1 cellular context compared by ENCODE assay signal in the genomic region with DNA sequence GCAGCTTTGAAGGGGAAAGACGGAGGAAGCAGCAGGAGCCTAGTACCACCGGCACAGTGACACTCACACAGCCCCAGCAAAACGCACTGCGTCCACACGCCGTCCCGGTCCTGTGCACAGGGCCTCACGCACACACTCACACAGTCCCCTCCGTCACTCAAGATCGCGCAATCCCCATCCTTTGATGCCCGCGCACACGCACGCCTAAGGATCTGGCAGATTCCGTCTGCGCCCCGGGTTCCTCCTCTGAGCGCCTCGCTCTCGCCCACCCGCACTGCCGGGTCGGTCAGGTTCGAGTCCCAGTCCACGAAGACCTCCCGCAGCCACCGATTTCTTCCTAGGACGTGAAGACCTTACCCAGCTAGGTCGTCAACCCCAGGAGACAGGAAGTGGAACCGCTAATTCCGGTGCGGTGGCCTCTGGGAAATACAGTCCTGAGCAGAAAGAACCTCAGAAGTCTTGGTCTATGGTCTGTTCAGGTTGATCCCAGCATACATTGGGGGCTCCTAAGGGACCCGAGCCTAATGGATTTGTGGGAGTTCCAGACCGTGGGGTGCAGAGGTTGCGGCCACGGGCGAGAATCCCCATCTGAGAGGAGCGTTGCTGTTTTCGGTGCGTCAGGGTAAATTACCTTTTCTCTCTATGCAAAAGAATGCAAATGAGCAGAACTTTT.
TF ChIP-seq lines count a peak whose summit lies in the region.

Gene ZNF780B (minus strand): TSS at position 400 of the 673 bp plus-strand sequence. CDS start 5,899 bp downstream, outside the sequence.

TF ChIP-seq in HepG2, 621 proteins besides CTCF, POLR2A, EP300 and RAD21 (continued from another document and continues in another):
- TF ChIP-seq, protein P1, sequence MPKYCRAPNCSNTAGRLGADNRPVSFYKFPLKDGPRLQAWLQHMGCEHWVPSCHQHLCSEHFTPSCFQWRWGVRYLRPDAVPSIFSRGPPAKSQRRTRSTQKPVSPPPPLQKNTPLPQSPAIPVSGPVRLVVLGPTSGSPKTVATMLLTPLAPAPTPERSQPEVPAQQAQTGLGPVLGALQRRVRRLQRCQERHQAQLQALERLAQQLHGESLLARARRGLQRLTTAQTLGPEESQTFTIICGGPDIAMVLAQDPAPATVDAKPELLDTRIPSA (CRISPR knock-in tag; IDR thresholded peaks at IDR 0.05; ENCODE audit: borderline replicate concordance), result no peak
- no peak for TF ChIP-seq HDAC6 (IDR thresholded peaks at IDR 0.05; ENCODE audit: low read depth, low read length)
- no peak for TF ChIP-seq MAF1 (CRISPR knock-in tag; IDR thresholded peaks at IDR 0.05; ENCODE audit: borderline replicate concordance)
- no peak for TF ChIP-seq ZNF546 (CRISPR knock-in tag; conservative IDR thresholded peaks at IDR 0.05)
- no peak for TF ChIP-seq SETDB1 (CRISPR knock-in tag; IDR thresholded peaks at IDR 0.05; ENCODE audit: borderline replicate concordance)
- TF ChIP-seq ZBTB42 (CRISPR knock-in tag; IDR thresholded peaks at IDR 0.05), result no peak
- no peak for TF ChIP-seq THYN1 (CRISPR knock-in tag; IDR thresholded peaks at IDR 0.05; ENCODE audit: borderline replicate concordance, low read depth)
- TF ChIP-seq, protein P2, sequence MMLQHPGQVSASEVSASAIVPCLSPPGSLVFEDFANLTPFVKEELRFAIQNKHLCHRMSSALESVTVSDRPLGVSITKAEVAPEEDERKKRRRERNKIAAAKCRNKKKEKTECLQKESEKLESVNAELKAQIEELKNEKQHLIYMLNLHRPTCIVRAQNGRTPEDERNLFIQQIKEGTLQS (CRISPR knock-in tag; IDR thresholded peaks at IDR 0.05), result no peak
- TF ChIP-seq ZSCAN9 (CRISPR knock-in tag; IDR thresholded peaks at IDR 0.05; ENCODE audit: borderline replicate concordance), result peak; percentile 73; the same call in 1 of the 2 replicates
- TF ChIP-seq ZKSCAN5 (CRISPR knock-in tag; IDR thresholded peaks at IDR 0.05), result no peak; the same call in 1 of the 2 replicates
- no peak for TF ChIP-seq ZNF12 (CRISPR knock-in tag; IDR thresholded peaks at IDR 0.05)
- no peak for TF ChIP-seq SRSF4 (IDR thresholded peaks at IDR 0.05; ENCODE audit: low read depth, low read length, poor library complexity, severe bottlenecking)
- peak; percentile 96 for TF ChIP-seq ZNF883 (CRISPR knock-in tag; IDR thresholded peaks at IDR 0.05; ENCODE audit: not compliant biosample characterization)
- no peak for TF ChIP-seq REL (CRISPR knock-in tag; conservative IDR thresholded peaks at IDR 0.05)
- TF ChIP-seq PAF1 (CRISPR knock-in tag; IDR thresholded peaks at IDR 0.05), result no peak
- no peak for TF ChIP-seq ZNF652 (CRISPR knock-in tag; IDR thresholded peaks at IDR 0.05; ENCODE audit: borderline replicate concordance, low read depth)
- 0 out of 2 replicates have a peak, but pooled peaks have one; percentile 36 for TF ChIP-seq ZNF776 (CRISPR knock-in tag; IDR thresholded peaks at IDR 0.05)
- no peak; the same call in 1 of the 2 replicates for TF ChIP-seq ZNF335 (CRISPR knock-in tag; IDR thresholded peaks at IDR 0.05)
- 0 out of 2 replicates have a peak, but pooled peaks have one; percentile 18 for TF ChIP-seq ZNF724P (CRISPR knock-in tag; IDR thresholded peaks at IDR 0.05; ENCODE audit: borderline replicate concordance)
- no peak for TF ChIP-seq RAD51 (IDR thresholded peaks at IDR 0.05; ENCODE audit: borderline replicate concordance)
- no peak for TF ChIP-seq ZNF619 (CRISPR knock-in tag; IDR thresholded peaks at IDR 0.05)
- TF ChIP-seq, protein P3, sequence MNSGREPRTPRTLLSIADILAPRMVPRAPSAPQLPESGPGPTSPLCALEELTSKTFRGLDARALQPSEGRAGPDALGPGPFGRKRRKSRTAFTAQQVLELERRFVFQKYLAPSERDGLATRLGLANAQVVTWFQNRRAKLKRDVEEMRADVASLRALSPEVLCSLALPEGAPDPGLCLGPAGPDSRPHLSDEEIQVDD (CRISPR knock-in tag; IDR thresholded peaks at IDR 0.05; ENCODE audit: borderline replicate concordance), result peak; percentile 87; the same call in 1 of the 2 replicates
- peak; percentile 67; the same call in 1 of the 2 replicates for TF ChIP-seq ZNF788 (CRISPR knock-in tag; IDR thresholded peaks at IDR 0.05; ENCODE audit: borderline replicate concordance)
- TF ChIP-seq ESRRA (CRISPR knock-in tag; IDR thresholded peaks at IDR 0.05; ENCODE audit: low read depth), result 0 out of 2 replicates have a peak, but pooled peaks have one; percentile 48
- TF ChIP-seq MAFK (conservative IDR thresholded peaks at IDR 0.05 in 1 of 2, IDR thresholded peaks at IDR 0.05 in 1 of 2; ENCODE audit: low read length in 2 of 2), result no peak
- 0 out of 2 replicates have a peak, but pooled peaks have one; percentile 56 for TF ChIP-seq ZNF430 (CRISPR knock-in tag; IDR thresholded peaks at IDR 0.05)
- TF ChIP-seq CBX2 (IDR thresholded peaks at IDR 0.05; ENCODE audit: low read depth, low read length), result no peak
- TF ChIP-seq CBX2 (CRISPR knock-in tag; IDR thresholded peaks at IDR 0.05; ENCODE audit: low read depth), result no peak
- no peak for TF ChIP-seq HMG20B (CRISPR knock-in tag; conservative IDR thresholded peaks at IDR 0.05)
- peak; percentile 88; the same call in 1 of the 2 replicates for TF ChIP-seq HES4 (CRISPR knock-in tag; IDR thresholded peaks at IDR 0.05; ENCODE audit: borderline replicate concordance)
- TF ChIP-seq TARDBP (CRISPR knock-in tag; IDR thresholded peaks at IDR 0.05), result peak; percentile 45; the same call in 1 of the 2 replicates
- TF ChIP-seq ZNF407 (CRISPR knock-in tag; IDR thresholded peaks at IDR 0.05; ENCODE audit: not compliant biosample characterization), result peak; percentile 87
- no peak for TF ChIP-seq FOXJ3 (CRISPR knock-in tag; IDR thresholded peaks at IDR 0.05; ENCODE audit: borderline replicate concordance)
- no peak; the same call in 1 of the 2 replicates for TF ChIP-seq ZNF766 (CRISPR knock-in tag; IDR thresholded peaks at IDR 0.05; ENCODE audit: borderline replicate concordance)
- 0 out of 2 replicates have a peak, but pooled peaks have one; percentile 38 for TF ChIP-seq TFDP1 (CRISPR knock-in tag; IDR thresholded peaks at IDR 0.05; ENCODE audit: borderline replicate concordance)
- TF ChIP-seq, protein P4, sequence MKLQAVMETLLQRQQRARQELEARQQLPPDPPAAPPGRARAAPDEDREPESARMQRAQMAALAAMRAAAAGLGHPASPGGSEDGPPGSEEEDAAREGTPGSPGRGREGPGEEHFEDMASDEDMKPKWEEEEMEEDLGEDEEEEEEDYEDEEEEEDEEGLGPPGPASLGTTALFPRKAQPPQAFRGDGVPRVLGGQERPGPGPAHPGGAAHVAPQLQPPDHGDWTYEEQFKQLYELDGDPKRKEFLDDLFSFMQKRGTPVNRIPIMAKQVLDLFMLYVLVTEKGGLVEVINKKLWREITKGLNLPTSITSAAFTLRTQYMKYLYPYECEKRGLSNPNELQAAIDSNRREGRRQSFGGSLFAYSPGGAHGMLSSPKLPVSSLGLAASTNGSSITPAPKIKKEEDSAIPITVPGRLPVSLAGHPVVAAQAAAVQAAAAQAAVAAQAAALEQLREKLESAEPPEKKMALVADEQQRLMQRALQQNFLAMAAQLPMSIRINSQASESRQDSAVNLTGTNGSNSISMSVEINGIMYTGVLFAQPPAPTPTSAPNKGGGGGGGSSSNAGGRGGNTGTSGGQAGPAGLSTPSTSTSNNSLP (IDR thresholded peaks at IDR 0.05; ENCODE audit: low read depth, low read length), result no peak
- no peak for TF ChIP-seq MYNN (CRISPR knock-in tag; IDR thresholded peaks at IDR 0.05; ENCODE audit: low read depth)
- no peak for TF ChIP-seq TAF15 (IDR thresholded peaks at IDR 0.05; ENCODE audit: low read depth, low read length, poor library complexity, severe bottlenecking)
- TF ChIP-seq ZNF770 (CRISPR knock-in tag; IDR thresholded peaks at IDR 0.05), result no peak
- TF ChIP-seq ZNF562 (CRISPR knock-in tag; IDR thresholded peaks at IDR 0.05; ENCODE audit: borderline replicate concordance), result no peak
- no peak for TF ChIP-seq RFX3 (CRISPR knock-in tag; IDR thresholded peaks at IDR 0.05)
- 0 out of 2 replicates have a peak, but pooled peaks have one; percentile 37 for TF ChIP-seq ZC3H13 (CRISPR knock-in tag; IDR thresholded peaks at IDR 0.05)
- TF ChIP-seq GABPB1 (CRISPR knock-in tag; IDR thresholded peaks at IDR 0.05), result peak; percentile 95
- TF ChIP-seq ZFP82 (CRISPR knock-in tag; IDR thresholded peaks at IDR 0.05; ENCODE audit: borderline replicate concordance), result no peak
- TF ChIP-seq ATRX (CRISPR knock-in tag; IDR thresholded peaks at IDR 0.05; ENCODE audit: borderline replicate concordance), result no peak
- no peak for TF ChIP-seq GPN1 (CRISPR knock-in tag; IDR thresholded peaks at IDR 0.05; ENCODE audit: borderline replicate concordance)
- TF ChIP-seq ZNF383 (CRISPR knock-in tag; IDR thresholded peaks at IDR 0.05; ENCODE audit: borderline replicate concordance), result no peak
- TF ChIP-seq, protein P5, sequence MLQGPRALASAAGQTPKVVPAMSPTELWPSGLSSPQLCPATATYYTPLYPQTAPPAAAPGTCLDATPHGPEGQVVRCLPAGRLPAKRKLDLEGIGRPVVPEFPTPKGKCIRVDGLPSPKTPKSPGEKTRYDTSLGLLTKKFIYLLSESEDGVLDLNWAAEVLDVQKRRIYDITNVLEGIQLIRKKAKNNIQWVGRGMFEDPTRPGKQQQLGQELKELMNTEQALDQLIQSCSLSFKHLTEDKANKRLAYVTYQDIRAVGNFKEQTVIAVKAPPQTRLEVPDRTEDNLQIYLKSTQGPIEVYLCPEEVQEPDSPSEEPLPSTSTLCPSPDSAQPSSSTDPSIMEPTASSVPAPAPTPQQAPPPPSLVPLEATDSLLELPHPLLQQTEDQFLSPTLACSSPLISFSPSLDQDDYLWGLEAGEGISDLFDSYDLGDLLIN (CRISPR knock-in tag; IDR thresholded peaks at IDR 0.05; ENCODE audit: borderline replicate concordance), result no peak
- no peak for TF ChIP-seq TBL1XR1 (IDR thresholded peaks at IDR 0.05; ENCODE audit: borderline replicate concordance, low read length, partially characterized antibody)
